In genomic region chr17:77886387-77886728, GRCh38 we compare ENCODE assay signal across 11 cellular contexts.
A peak's percentile ranks its signal among the peaks of the same experiment; 100 is the strongest.
DNase-seq lines count a peak whose midpoint lies in the region; ATAC-seq and TF ChIP-seq lines count a peak whose summit lies in the region.
"Had no signal": no experiment of that assay in that cellular context is flagged by ENCODE, and none has a peak within 500 bp of the region (broad histone marks: within the 10 kb centered on the region; RNA-seq: fewer than 3 reads in every experiment).

No MANE protein-coding gene starts in this region.

- no peak for ATAC-seq in Right ventricle myocardium superior (ENCODE audit: poor library complexity)
- no peak for ATAC-seq in HG03135 (IDR thresholded peaks at IDR 0.05; ENCODE audit: unreplicated experiment)
- ATAC-seq in left colon, result no peak

- intact Hi-C loops in Right ventricle myocardium superior (cut with DNase I) (loop anchor here (10.0 kb wide), 1 partner anchor 342 kb away; no protein-coding TSS in a partner anchor), left colon (cut with DNase I, micrococcal nuclease) (no loop called here)

- no peak overlapping the region for H3K27ac ChIP-seq in OCI-LY3 (ENCODE audit: low read length)
- H3K27ac ChIP-seq in substantia nigra (ENCODE audit: low read depth, low read length, poor library complexity, severe bottlenecking), result peak overlapping the region; percentile 71

- no peak for TF ChIP-seq CTCF in OCI-LY3 (IDR thresholded peaks at IDR 0.05; ENCODE audit: low read depth, low read length)

- H3K4me3 ChIP-seq in OCI-LY3 (ENCODE audit: low read length), result peak overlapping the region; percentile 50

- no peaks in the 10 kb centered on the region for H3K9me3 ChIP-seq in OCI-LY3 (ENCODE audit: insufficient read depth, low read length)

- peak overlapping the region; percentile 67 for H3K4me2 ChIP-seq in OCI-LY3 (ENCODE audit: low read length)

- no peak overlapping the region; the same call in 1 of the 2 replicates for H3K9ac ChIP-seq in OCI-LY3 (ENCODE audit: low read length)

- no peaks in the 10 kb centered on the region for H3K79me2 ChIP-seq in OCI-LY3 (ENCODE audit: low read length)

- H3K27me3 ChIP-seq in OCI-LY3 (ENCODE audit: low read depth, low read length), result peaks cover 52% of the 10 kb centered on the region

- DNase-seq in activated CD4-positive, alpha-beta T cell treated with anti-CD3 and anti-CD28 coated beads for 48 hours, result peak; percentile 30
- no peak for DNase-seq in activated CD4-positive, alpha-beta T cell treated with anti-CD3 and anti-CD28 coated beads for 4 hours
- DNase-seq in Right ventricle myocardium superior (peak; percentile 77), substantia nigra (lab: John Stamatoyannopoulos, UW) (no peak), left colon (no peak)
- no peak for DNase-seq in activated naive CD4-positive, alpha-beta T cell treated with anti-CD3 and anti-CD28 coated beads, Interleukin-2, amount 50 U/mL, for 16 hours
- DNase-seq: activated CD8-positive, alpha-beta memory T cell treated with anti-CD3 and anti-CD28 coated beads for 24 hours; NCI-H2081 treated with DMSO at 0.1 percent for 48 hours; stimulated activated CD4-positive, alpha-beta T cell treated with anti-CD3 and anti-CD28 coated beads, Interleukin-2, amount 100 ng/mL, for 48 hours had no signal

- H3K36me3 ChIP-seq in OCI-LY3 (replicated peaks; ENCODE audit: low read depth, low read length), result no peaks in the 10 kb centered on the region

- no peaks in the 10 kb centered on the region for H4K20me1 ChIP-seq in OCI-LY3 (ENCODE audit: insufficient read depth, low read length)

- no peak overlapping the region; the same call in 1 of the 2 replicates for H2AFZ ChIP-seq in OCI-LY3 (ENCODE audit: low read depth, low read length)

- H3K4me1 ChIP-seq in OCI-LY3 (ENCODE audit: low read length), result peaks cover 30% of the 10 kb centered on the region

Comparison
In these comparisons a context has a peak if more than half of its experiments do, and no peak if none do; other contexts are left out.
1. DNase-seq: peak in activated CD4-positive, alpha-beta T cell treated with anti-CD3 and anti-CD28 coated beads for 48 hours (single experiment) and Right ventricle myocardium superior (single experiment); none in activated CD4-positive, alpha-beta T cell treated with anti-CD3 and anti-CD28 coated beads for 4 hours (0 of 2), substantia nigra (0 of 49), activated naive CD4-positive, alpha-beta T cell treated with anti-CD3 and anti-CD28 coated beads, Interleukin-2, amount 50 U/mL, for 16 hours (single experiment) and left colon (0 of 2).